1 cellular context compared by ENCODE assay signal in genomic region chr5:78693339-78693738, GRCh38.
TF ChIP-seq lines count a peak whose summit lies in the region.

No MANE protein-coding gene starts in this region.

TF ChIP-seq in K562, 482 proteins besides CTCF, POLR2A, EP300 and RAD21 (continued from another document):
- TF ChIP-seq, protein P1, sequence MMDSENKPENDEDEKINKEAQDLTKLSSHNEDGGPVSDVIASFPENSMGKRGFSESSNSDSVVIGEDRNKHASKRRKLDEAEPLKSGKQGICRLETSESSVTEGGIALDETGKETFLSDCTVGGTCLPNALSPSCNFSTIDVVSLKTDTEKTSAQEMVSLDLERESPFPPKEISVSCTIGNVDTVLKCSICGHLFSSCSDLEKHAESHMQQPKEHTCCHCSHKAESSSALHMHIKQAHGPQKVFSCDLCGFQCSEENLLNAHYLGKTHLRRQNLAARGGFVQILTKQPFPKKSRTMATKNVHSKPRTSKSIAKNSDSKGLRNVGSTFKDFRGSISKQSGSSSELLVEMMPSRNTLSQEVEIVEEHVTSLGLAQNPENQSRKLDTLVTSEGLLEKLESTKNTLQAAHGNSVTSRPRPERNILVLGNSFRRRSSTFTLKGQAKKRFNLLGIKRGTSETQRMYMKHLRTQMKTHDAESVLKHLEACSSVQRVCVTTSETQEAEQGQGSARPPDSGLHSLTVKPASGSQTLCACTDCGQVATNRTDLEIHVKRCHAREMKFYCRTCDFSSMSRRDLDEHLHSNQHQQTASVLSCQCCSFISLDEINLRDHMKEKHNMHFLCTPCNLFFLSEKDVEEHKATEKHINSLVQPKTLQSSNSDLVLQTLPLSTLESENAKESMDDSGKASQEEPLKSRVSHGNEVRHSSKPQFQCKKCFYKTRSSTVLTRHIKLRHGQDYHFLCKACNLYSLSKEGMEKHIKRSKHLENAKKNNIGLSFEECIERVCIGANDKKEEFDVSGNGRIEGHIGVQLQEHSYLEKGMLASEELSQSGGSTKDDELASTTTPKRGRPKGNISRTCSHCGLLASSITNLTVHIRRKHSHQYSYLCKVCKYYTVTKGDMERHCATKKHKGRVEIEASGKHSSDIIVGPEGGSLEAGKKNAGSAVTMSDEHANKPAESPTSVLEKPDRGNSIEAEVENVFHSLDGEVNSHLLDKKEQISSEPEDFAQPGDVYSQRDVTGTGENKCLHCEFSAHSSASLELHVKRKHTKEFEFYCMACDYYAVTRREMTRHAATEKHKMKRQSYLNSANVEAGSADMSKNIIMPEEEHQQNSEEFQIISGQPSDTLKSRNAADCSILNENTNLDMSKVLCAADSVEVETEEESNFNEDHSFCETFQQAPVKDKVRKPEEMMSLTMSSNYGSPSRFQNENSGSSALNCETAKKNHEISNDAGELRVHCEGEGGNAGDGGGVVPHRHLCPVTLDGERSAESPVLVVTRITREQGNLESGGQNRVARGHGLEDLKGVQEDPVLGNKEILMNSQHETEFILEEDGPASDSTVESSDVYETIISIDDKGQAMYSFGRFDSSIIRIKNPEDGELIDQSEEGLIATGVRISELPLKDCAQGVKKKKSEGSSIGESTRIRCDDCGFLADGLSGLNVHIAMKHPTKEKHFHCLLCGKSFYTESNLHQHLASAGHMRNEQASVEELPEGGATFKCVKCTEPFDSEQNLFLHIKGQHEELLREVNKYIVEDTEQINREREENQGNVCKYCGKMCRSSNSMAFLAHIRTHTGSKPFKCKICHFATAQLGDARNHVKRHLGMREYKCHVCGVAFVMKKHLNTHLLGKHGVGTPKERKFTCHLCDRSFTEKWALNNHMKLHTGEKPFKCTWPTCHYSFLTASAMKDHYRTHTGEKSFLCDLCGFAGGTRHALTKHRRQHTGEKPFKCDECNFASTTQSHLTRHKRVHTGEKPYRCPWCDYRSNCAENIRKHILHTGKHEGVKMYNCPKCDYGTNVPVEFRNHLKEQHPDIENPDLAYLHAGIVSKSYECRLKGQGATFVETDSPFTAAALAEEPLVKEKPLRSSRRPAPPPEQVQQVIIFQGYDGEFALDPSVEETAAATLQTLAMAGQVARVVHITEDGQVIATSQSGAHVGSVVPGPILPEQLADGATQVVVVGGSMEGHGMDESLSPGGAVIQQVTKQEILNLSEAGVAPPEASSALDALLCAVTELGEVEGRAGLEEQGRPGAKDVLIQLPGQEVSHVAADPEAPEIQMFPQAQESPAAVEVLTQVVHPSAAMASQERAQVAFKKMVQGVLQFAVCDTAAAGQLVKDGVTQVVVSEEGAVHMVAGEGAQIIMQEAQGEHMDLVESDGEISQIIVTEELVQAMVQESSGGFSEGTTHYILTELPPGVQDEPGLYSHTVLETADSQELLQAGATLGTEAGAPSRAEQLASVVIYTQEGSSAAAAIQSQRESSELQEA (IDR thresholded peaks at IDR 0.05; ENCODE audit: low read depth), result no peak
- no peak for TF ChIP-seq RBBP5 (IDR thresholded peaks at IDR 0.05; ENCODE audit: borderline replicate concordance, insufficient read depth, low read length, poor library complexity, severe bottlenecking)
- no peak for TF ChIP-seq ZNF57 (CRISPR knock-in tag; IDR thresholded peaks at IDR 0.05)
- no peak for TF ChIP-seq MAFF (IDR thresholded peaks at IDR 0.05; ENCODE audit: low read length)
- TF ChIP-seq SMARCB1 (IDR thresholded peaks at IDR 0.05; ENCODE audit: insufficient read length, low read depth), result no peak
- TF ChIP-seq PML (IDR thresholded peaks at IDR 0.05; ENCODE audit: low read length), result no peak
